In genomic region chr1:78591971-78592370, GRCh38 we compare ENCODE assay signal across 20 cellular contexts.
"Had no signal": no experiment of that assay in that cellular context is flagged by ENCODE, and none has a peak within 500 bp of the region (broad histone marks: within the 10 kb centered on the region; RNA-seq: fewer than 3 reads in every experiment).

No MANE protein-coding gene starts in this region.

- H3K36me3 Mint-ChIP-seq: stimulated activated naive B cell treated with anti-CD40 and anti-IgM and Interleukin-4, amounts not matched to agents 10 μg/mL and 1 μg/mL and 100 μg/mL, for 72 hours had no signal

- H3K4me1 Mint-ChIP-seq: activated B cell treated with CpG ODN at 0.5 μM for 24 hours; activated naive CD8-positive, alpha-beta T cell treated with anti-CD3 and anti-CD28 coated beads for 36 hours; central memory CD8-positive, alpha-beta T cell; nephron progenitor cell; stimulated activated naive B cell treated with anti-CD40 and anti-IgM and Interleukin-4, amounts not matched to agents 10 μg/mL and 1 μg/mL and 100 μg/mL, for 72 hours had no signal

- H3K27me3 ChIP-seq: foreskin keratinocyte, hepatocyte, right lobe of liver, upper lobe of left lung had no signal

- H3K9me3 ChIP-seq: right lobe of liver had no signal

- H3K36me3 ChIP-seq: right lobe of liver, upper lobe of left lung had no signal

- H3K4me1 ChIP-seq: right lobe of liver, upper lobe of left lung had no signal

- H3K79me2 ChIP-seq: hepatocyte had no signal

- H3K27ac ChIP-seq: foreskin keratinocyte, hepatocyte, right lobe of liver, upper lobe of left lung had no signal

- H3K27ac Mint-ChIP-seq: activated B cell treated with CpG ODN at 0.5 μM for 24 hours; activated naive CD8-positive, alpha-beta T cell treated with anti-CD3 and anti-CD28 coated beads for 36 hours; effector memory CD8-positive, alpha-beta T cell; nephron progenitor cell; stimulated activated naive B cell treated with anti-CD40 and anti-IgM and Interleukin-4, amounts not matched to agents 10 μg/mL and 1 μg/mL and 100 μg/mL, for 72 hours had no signal

- H2AFZ ChIP-seq: hepatocyte had no signal

- H3K27me3 Mint-ChIP-seq: central memory CD8-positive, alpha-beta T cell had no signal

- H3K4me3 ChIP-seq: hepatocyte, right lobe of liver, upper lobe of left lung had no signal

- H3K4me3 Mint-ChIP-seq: activated B cell treated with CpG ODN at 0.5 μM for 24 hours; activated naive CD8-positive, alpha-beta T cell treated with anti-CD3 and anti-CD28 coated beads for 36 hours; central memory CD8-positive, alpha-beta T cell; effector memory CD8-positive, alpha-beta T cell; nephron progenitor cell; stimulated activated naive B cell treated with anti-CD40 and anti-IgM and Interleukin-4, amounts not matched to agents 10 μg/mL and 1 μg/mL and 100 μg/mL, for 72 hours had no signal

- H3K4me2 ChIP-seq: hepatocyte had no signal

- DNase-seq: activated B cell treated with CpG ODN at 0.5 μM for 24 hours; activated CD4-positive, alpha-beta T cell treated with anti-CD3 and anti-CD28 coated beads for 4 hours; activated CD4-positive, alpha-beta T cell treated with anti-CD3 and anti-CD28 coated beads, Interleukin-2, amount 50 U/mL, for 48 hours; activated CD8-positive, alpha-beta memory T cell treated with anti-CD3 and anti-CD28 coated beads, Interleukin-2, amount 50 U/mL, for 48 hours; activated naive CD4-positive, alpha-beta T cell treated with Interleukin-2 at 50 U/mL for 16 hours; activated naive CD8-positive, alpha-beta T cell treated with anti-CD3 and anti-CD28 coated beads for 36 hours; activated T-cell treated with anti-CD3 and anti-CD28 coated beads, Interleukin-2, amount 50 U/mL, for 48 hours; effector memory CD8-positive, alpha-beta T cell; foreskin keratinocyte; kidney glomerular epithelial cell; nephron progenitor cell; right lobe of liver; small intestine; stimulated activated CD4-positive, alpha-beta T cell treated with anti-CD3 and anti-CD28 coated beads, Interleukin-2, amount 100 ng/mL, for 24 hours; stimulated activated naive B cell treated with anti-CD40 and anti-IgM and Interleukin-4, amounts not matched to agents 10 μg/mL and 1 μg/mL and 100 μg/mL, for 72 hours; T-helper 9 cell; upper lobe of left lung had no signal

- ATAC-seq: effector memory CD8-positive, alpha-beta T cell; esophagus mucosa; foreskin keratinocyte; right lobe of liver; stimulated activated naive B cell treated with anti-CD40 and anti-IgM and Interleukin-4, amounts not matched to agents 10 μg/mL and 1 μg/mL and 100 μg/mL, for 72 hours had no signal

- H3K9me3 Mint-ChIP-seq: activated naive CD8-positive, alpha-beta T cell treated with anti-CD3 and anti-CD28 coated beads for 36 hours; central memory CD8-positive, alpha-beta T cell; effector memory CD8-positive, alpha-beta T cell; stimulated activated naive B cell treated with anti-CD40 and anti-IgM and Interleukin-4, amounts not matched to agents 10 μg/mL and 1 μg/mL and 100 μg/mL, for 72 hours had no signal
